15 cellular contexts compared by ENCODE assay signal in the genomic region with DNA sequence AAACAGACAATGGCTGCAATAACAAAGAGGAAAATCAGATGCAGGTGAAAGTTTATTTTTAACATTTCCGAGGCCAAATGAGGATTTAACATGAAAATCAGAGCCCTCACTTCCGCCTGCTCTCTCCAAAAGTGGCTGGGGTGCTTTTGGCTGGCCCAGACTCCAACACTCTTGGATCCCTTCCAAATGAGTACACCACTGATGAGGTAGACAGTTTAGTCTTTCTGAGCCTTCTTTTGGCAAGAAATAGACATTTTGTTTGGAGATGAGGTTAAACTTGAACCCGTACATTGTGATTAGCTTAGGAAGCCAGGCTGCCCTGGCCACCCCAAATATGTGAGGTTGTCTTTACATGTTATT.
"Had no signal": no experiment of that assay in that cellular context is flagged by ENCODE, and none has a peak within 500 bp of the region (broad histone marks: within the 10 kb centered on the region; RNA-seq: fewer than 3 reads in every experiment).

No MANE protein-coding gene starts in this region.

- H3K9me3 ChIP-seq: esophagus squamous epithelium, mucosa of descending colon, pancreas, thyroid gland had no signal

- H3K27ac ChIP-seq: coronary artery, esophagus squamous epithelium, pancreas, thyroid gland had no signal

- FAIRE-seq: pancreas had no signal

- H3K4me1 ChIP-seq: pancreas had no signal

- DNase-seq: activated CD4-positive, alpha-beta memory T cell treated with anti-CD3 and anti-CD28 coated beads for 36 hours; activated CD4-positive, alpha-beta T cell treated with anti-CD3 and anti-CD28 coated beads for 36 hours; activated naive CD8-positive, alpha-beta T cell treated with anti-CD3 and anti-CD28 coated beads for 36 hours; amygdala; central memory CD4-positive, alpha-beta T cell; esophagus squamous epithelium; hippocampal formation; left ventricle myocardium superior; mucosa of descending colon; naive thymus-derived CD8-positive, alpha-beta T cell; pancreas; stimulated activated CD4-positive, alpha-beta T cell treated with anti-CD3 and anti-CD28 coated beads, Interleukin-12 subunit alpha, Interleukin-12 subunit beta, amount 100 ng/mL, for 4 hours; stimulated activated CD4-positive, alpha-beta T cell treated with anti-CD3 and anti-CD28 coated beads, Interleukin-2, amount 100 ng/mL, for 24 hours had no signal

- H3K27me3 ChIP-seq: pancreas, thyroid gland had no signal

- H3K36me3 ChIP-seq: esophagus squamous epithelium, pancreas, thyroid gland had no signal

- ATAC-seq: activated CD4-positive, alpha-beta T cell treated with anti-CD3 and anti-CD28 coated beads for 36 hours; left ventricle myocardium superior; mucosa of descending colon; naive thymus-derived CD8-positive, alpha-beta T cell; pancreas had no signal

- H3K4me3 ChIP-seq: coronary artery, esophagus squamous epithelium, mucosa of descending colon, pancreas, thyroid gland had no signal
